Comparison of ENCODE assay signal across 8 cellular contexts in genomic region chr19:18208098-18208951, GRCh38. TPM values are rescaled to one million over a fixed set of nuclear protein-coding genes. Genes with fewer than 3 reads are reported as not detected.
DNase-seq lines count a peak whose midpoint lies in the region; ATAC-seq, FAIRE-seq and TF ChIP-seq lines count a peak whose summit lies in the region.

No MANE protein-coding gene starts in this region.

- CTCF ChIA-PET in H1 (lab: Charles Lee; ENCODE audit: partially characterized antibody) = interaction anchor here (0.8 to 11.5 kb wide), 9 partner anchors 12 to 71 kb away, joined by 3 to 305 read pairs (median 7); partner anchors contain the start of gene PIK3R2

- no peak overlapping the region for H2BK120ac ChIP-seq in H1 (replicated peaks; ENCODE audit: low read depth, low read length)

- no peak overlapping the region for H3K23ac ChIP-seq in H1 (ENCODE audit: insufficient read length)

- peak overlapping the region; percentile 79 for H3K27ac ChIP-seq in GM23248
- H3K27ac ChIP-seq in VCaP = no peak overlapping the region
- H3K27ac ChIP-seq in H1 (ENCODE audit: low read depth, low read length) = no peak overlapping the region
- peak overlapping the region; percentile 69 for H3K27ac ChIP-seq in osteoblast (ENCODE audit: low read depth, low read length)

- TF ChIP-seq EP300 in H1 (IDR thresholded peaks at IDR 0.05; ENCODE audit: borderline replicate concordance in 1 of 2, low read depth in 2 of 2, low read length in 2 of 2) = 0 out of 3 replicates have a peak, but pooled peaks of 1 of the 2 experiments have one; percentile 9

- H3K9me3 ChIP-seq in GM23248 (ENCODE audit: low read depth) (no peaks in the 10 kb centered on the region), H1 (ENCODE audit: insufficient read depth in 2 of 2, low read depth in 1 of 2, low read length in 1 of 2) (no peaks in the 10 kb centered on the region), osteoblast (ENCODE audit: low read depth, low read length) (no peaks in the 10 kb centered on the region)

- FAIRE-seq in H1 (lab: Jason Lieb, UNC) = no peak
- no peak for FAIRE-seq in frontal cortex (lab: Jason Lieb, UNC)

- no peaks in the 10 kb centered on the region for H3K9me2 ChIP-seq in GM23248 (ENCODE audit: insufficient read depth)

- peak overlapping the region; percentile 68 for H3K4me2 ChIP-seq in GM23248 (ENCODE audit: unreplicated experiment)
- H3K4me2 ChIP-seq in H1 (ENCODE audit: insufficient read depth in 1 of 2, low read depth in 2 of 2, low read length in 2 of 2) = no peak overlapping the region
- H3K4me2 ChIP-seq in osteoblast (ENCODE audit: insufficient read depth, low read length) = peak overlapping the region; percentile 65

- peak overlapping the region; percentile 29; the same call in 1 of the 2 replicates for H2BK15ac ChIP-seq in H1 (ENCODE audit: low read length)

- TF ChIP-seq CTCF in VCaP (conservative IDR thresholded peaks at IDR 0.05) (peak; percentile 72), H1 (IDR thresholded peaks at IDR 0.05; ENCODE audit: control extremely low read depth in 1 of 3, insufficient read depth in 1 of 3, low read depth in 1 of 3, low read length in 3 of 3) (peak; percentile 41 to 82 (median 71)), osteoblast (IDR thresholded peaks at IDR 0.05; ENCODE audit: extremely low read depth, low read depth, low read length) (peak; percentile 31)

- H4K8ac ChIP-seq in H1 (ENCODE audit: extremely low read depth, insufficient read depth, low read length) = no peak overlapping the region; the same call in 1 of the 2 replicates

- POLR2A ChIA-PET in H1 (lab: Charles Lee; ENCODE audit: partially characterized antibody) = interaction anchor here (0.8 to 7.3 kb wide), 7 partner anchors 12 to 72 kb away, joined by 3 to 65 read pairs (median 4); partner anchors contain the start of genes IQCN and JUND

- H3K79me1 ChIP-seq in H1 (ENCODE audit: low read depth, low read length) = peaks cover 2% of the 10 kb centered on the region; the same call in 1 of the 2 replicates

- no peak overlapping the region for H3K18ac ChIP-seq in H1 (ENCODE audit: extremely low read depth, low read length)

- in situ Hi-C loops in GM23248 (cut with MboI) = no loop called here

- no peak overlapping the region for H4K5ac ChIP-seq in H1 (ENCODE audit: insufficient read length, low read depth, low read length)

- no peak overlapping the region for H2BK20ac ChIP-seq in H1 (ENCODE audit: low read length)

- H3K4me3 ChIP-seq in GM23248 (peak overlapping the region; percentile 45), H1 (ENCODE audit: extremely low read depth in 1 of 4, insufficient read depth in 2 of 4, low read depth in 3 of 4, low read length in 4 of 4) (no peak overlapping the region), osteoblast (ENCODE audit: insufficient read depth, low read length) (peak overlapping the region; percentile 38)

- peaks cover 11% of the 10 kb centered on the region; the same call in 1 of the 2 replicates for H3F3A ChIP-seq in GM23248 (ENCODE audit: insufficient read depth)

- peak; percentile 75 to 78 for TF ChIP-seq RAD21 in H1 (IDR thresholded peaks at IDR 0.05 in 1 of 2, conservative IDR thresholded peaks at IDR 0.05 in 1 of 2; ENCODE audit: low read depth in 2 of 2, low read length in 2 of 2)

- peaks cover 8% of the 10 kb centered on the region for H3K23me2 ChIP-seq in H1 (ENCODE audit: low read depth, low read length)

- no peak for TF ChIP-seq POLR2A in H1 (IDR thresholded peaks at IDR 0.05; ENCODE audit: control extremely low read depth in 1 of 2, low read depth in 2 of 2, low read length in 2 of 2)

- no peaks in the 10 kb centered on the region for H3K79me2 ChIP-seq in GM23248 (ENCODE audit: insufficient read depth)
- no peaks in the 10 kb centered on the region for H3K79me2 ChIP-seq in H1 (ENCODE audit: control insufficient read depth in 1 of 2, insufficient read depth in 2 of 2, low read length in 2 of 2)
- H3K79me2 ChIP-seq in osteoblast (ENCODE audit: insufficient read depth, low read length) = peaks cover 4% of the 10 kb centered on the region

- H3K9ac ChIP-seq in GM23248 = peak overlapping the region; percentile 47
- no peak overlapping the region for H3K9ac ChIP-seq in H1 (replicated peaks in 1 of 4; ENCODE audit: extremely low read depth in 1 of 4, low read depth in 3 of 4, low read length in 3 of 4)

- H3K36me3 ChIP-seq in GM23248 (ENCODE audit: low read depth) (no peaks in the 10 kb centered on the region), H1 (ENCODE audit: control insufficient read depth in 2 of 4, insufficient read depth in 4 of 4, low read length in 3 of 4) (no peaks in the 10 kb centered on the region), osteoblast (ENCODE audit: insufficient read depth, low read length) (no peaks in the 10 kb centered on the region)

- WGBS in GM23248 (ENCODE audit: low coverage in 1 of 2, low lambda C conversion rate in 2 of 2, missing lambda C conversion rate in 2 of 2), 2 experiments = 5 to 9% methylated on average over 31 to 32 of the region's 32 CpGs
- WGBS in H1 (ENCODE audit: extremely low coverage in 1 of 2, insufficient coverage in 1 of 2, insufficient read length in 1 of 2, insufficient replicate concordance in 2 of 2, low coverage in 1 of 2, low lambda C conversion rate in 2 of 2, missing lambda C conversion rate in 1 of 2), 2 experiments = 68% methylated on average over 14 of the region's 32 CpGs; no CpG with 5 or more reads in 1 of the 2 experiments

- no peak overlapping the region for H3K4ac ChIP-seq in H1 (replicated peaks; ENCODE audit: insufficient read length, low read depth, low read length)

- no peak overlapping the region for H4K91ac ChIP-seq in H1 (replicated peaks; ENCODE audit: insufficient read length, low read length)

- H2BK5ac ChIP-seq in H1 (ENCODE audit: low read depth, low read length) = no peak overlapping the region

- H2BK12ac ChIP-seq in H1 (ENCODE audit: low read depth, low read length) = no peak overlapping the region

- peak overlapping the region; percentile 2; the same call in 1 of the 2 replicates for H2AFZ ChIP-seq in GM23248
- no peak overlapping the region for H2AFZ ChIP-seq in H1 (ENCODE audit: low read length)
- H2AFZ ChIP-seq in osteoblast (ENCODE audit: low read length) = peak overlapping the region; percentile 51

- peak; percentile 89 for DNase-seq in AG08396 (ENCODE audit: low spot score)
- DNase-seq in GM23248 = peak; percentile 95
- DNase-seq in H1 (ENCODE audit: low read depth in 1 of 2, low spot score in 2 of 2) = peak in 1 of 2 experiments; percentile 86
- peak; percentile 97 for DNase-seq in osteoblast (ENCODE audit: insufficient read length, low spot score, missing footprints)
- DNase-seq in frontal cortex (ENCODE audit: low spot score in 2 of 2) = no peak
- no peak for DNase-seq in GM19240 (ENCODE audit: insufficient read length, low spot score)

- H4K20me1 ChIP-seq in GM23248 (ENCODE audit: insufficient read depth) (no peaks in the 10 kb centered on the region), H1 (replicated peaks in 1 of 2; ENCODE audit: control insufficient read depth in 1 of 2, insufficient read depth in 2 of 2, low read length in 2 of 2) (peaks cover 0 to 6% of the 10 kb centered on the region in 2 experiments), osteoblast (ENCODE audit: insufficient read depth, low read length) (peaks cover 2% of the 10 kb centered on the region)

- peaks cover 17% of the 10 kb centered on the region for H3K4me1 ChIP-seq in GM23248 (ENCODE audit: insufficient read depth)
- peaks cover 0 to 6% (median 2%) of the 10 kb centered on the region in 4 experiments; a peak in 5 of 7 replicates for H3K4me1 ChIP-seq in H1 (replicated peaks in 1 of 4; ENCODE audit: control insufficient read depth in 3 of 4, insufficient read depth in 4 of 4, low read length in 3 of 4)
- peaks cover 17% of the 10 kb centered on the region for H3K4me1 ChIP-seq in osteoblast (ENCODE audit: insufficient read depth, low read length)

- ATAC-seq in GM21717 (IDR thresholded peaks at IDR 0.05; ENCODE audit: unreplicated experiment) = no peak

- H3K27me3 ChIP-seq in GM23248 (replicated peaks; ENCODE audit: insufficient read depth) (no peaks in the 10 kb centered on the region), H1 (replicated peaks in 1 of 4; ENCODE audit: control insufficient read depth in 3 of 4, extremely low read depth in 1 of 4, insufficient read depth in 3 of 4, low read length in 3 of 4) (no peaks in the 10 kb centered on the region), osteoblast (ENCODE audit: insufficient read depth, low read length) (no peaks in the 10 kb centered on the region)

- no peak overlapping the region for H3K14ac ChIP-seq in H1 (ENCODE audit: insufficient read length)

- no peak overlapping the region for H3K56ac ChIP-seq in H1 (replicated peaks; ENCODE audit: insufficient read length, low read depth, low read length)

- H2AK5ac ChIP-seq in H1 (ENCODE audit: low read depth, low read length) = no peak overlapping the region

RNA-seq across cellular contexts. Expression of gene RAB3A, which starts 4.5 kb away (rescaled TPM):
- total RNA-seq in GM23248 (2014; rRNA removed; shearing (Covaris generic)) = 1.4 and 1.8 TPM in 2 replicates
- 1.9 and 2.0 TPM in 2 replicates for polyA plus RNA-seq in GM23248 (2016; fragmentation: Nextera tagmentation; extraction: Ambion mirVana)
- total RNA-seq in H1 (2021; fragmentation: NEBNext Ultra II Directional; extraction: Animal tissue kit (Norgen Biotek cat#: 25700)) = 14.2 and 14.3 TPM in 2 replicates
- polyA plus RNA-seq in H1 (2011; rRNA removed) = 13.6 and 18.6 TPM in 2 replicates
- 7.1 TPM for polyA plus RNA-seq in H1 (2011; cell fraction: cytosol; rRNA removed)
- 26.7 TPM for polyA plus RNA-seq in H1 (2011; cell fraction: nucleus; rRNA removed)
- polyA plus RNA-seq in H1 (2012, experiment 1 of 2) = 10.0 to 16.5 TPM (median 14.3 TPM) in 4 replicates
- polyA plus RNA-seq in H1 (2012, experiment 2 of 2) = 11.5 TPM
- 12.1 TPM for polyA plus RNA-seq in H1 (2013, experiment 1 of 2)
- polyA plus RNA-seq in H1 (2013, experiment 2 of 2) = 13.1 TPM
- polyA minus RNA-seq in H1 (2011; rRNA and poly(A)+ RNA removed) = 42.9 and 47.7 TPM in 2 replicates
- 23.5 TPM for polyA minus RNA-seq in H1 (2011; cell fraction: cytosol; rRNA and poly(A)+ RNA removed)
- polyA minus RNA-seq in H1 (2011; cell fraction: nucleus; rRNA and poly(A)+ RNA removed) = 17.7 TPM
- 0.72 and 1.8 TPM in 2 replicates for total RNA-seq in osteoblast
- 42.0 TPM for total RNA-seq in frontal cortex

RNA-seq across cellular contexts. Expression of gene MPV17L2, which starts 15.3 kb away (rescaled TPM):
- 43.2 and 69.4 TPM in 2 replicates for total RNA-seq in GM23248 (2014; rRNA removed; shearing (Covaris generic))
- polyA plus RNA-seq in GM23248 (2016; fragmentation: Nextera tagmentation; extraction: Ambion mirVana) (21.0 and 22.4 TPM in 2 replicates), H1 (2011; rRNA removed) (80.1 and 82.6 TPM in 2 replicates)
- 24.2 and 28.6 TPM in 2 replicates for total RNA-seq in H1 (2021; fragmentation: NEBNext Ultra II Directional; extraction: Animal tissue kit (Norgen Biotek cat#: 25700))
- 52.7 TPM for polyA plus RNA-seq in H1 (2011; cell fraction: cytosol; rRNA removed)
- polyA plus RNA-seq in H1 (2011; cell fraction: nucleus; rRNA removed) = 45.3 TPM
- polyA plus RNA-seq in H1 (2012, experiment 1 of 2) = 29.4 to 37.4 TPM (median 36.6 TPM) in 4 replicates
- polyA plus RNA-seq in H1 (2012, experiment 2 of 2) = 48.3 TPM
- 41.2 TPM for polyA plus RNA-seq in H1 (2013, experiment 1 of 2)
- polyA plus RNA-seq in H1 (2013, experiment 2 of 2) = 42.3 TPM
- polyA minus RNA-seq in H1 (2011; rRNA and poly(A)+ RNA removed) = 31.0 and 44.7 TPM in 2 replicates
- polyA minus RNA-seq in H1 (2011; cell fraction: cytosol; rRNA and poly(A)+ RNA removed) = 16.7 TPM
- polyA minus RNA-seq in H1 (2011; cell fraction: nucleus; rRNA and poly(A)+ RNA removed) = 12.7 TPM
- total RNA-seq in osteoblast (8.3 and 9.4 TPM in 2 replicates), frontal cortex (4.5 TPM)

RNA-seq across cellular contexts. Expression of gene PDE4C, which starts 17.9 kb away (rescaled TPM):
- total RNA-seq in GM23248 (2014; rRNA removed; shearing (Covaris generic)) = under 0.01 and 0.22 TPM in 2 replicates
- polyA plus RNA-seq in GM23248 (2016; fragmentation: Nextera tagmentation; extraction: Ambion mirVana) (0.40 and 1.0 TPM in 2 replicates), H1 (2011; rRNA removed) (3.1 and 3.7 TPM in 2 replicates)
- total RNA-seq in H1 (2021; fragmentation: NEBNext Ultra II Directional; extraction: Animal tissue kit (Norgen Biotek cat#: 25700)) = 2.3 and 2.7 TPM in 2 replicates
- 4.7 TPM for polyA plus RNA-seq in H1 (2011; cell fraction: cytosol; rRNA removed)
- polyA plus RNA-seq in H1 (2011; cell fraction: nucleus; rRNA removed) = 10.8 TPM
- polyA plus RNA-seq in H1 (2012, experiment 1 of 2) = 1.8 to 3.1 TPM (median 2.3 TPM) in 4 replicates
- 1.1 TPM for polyA plus RNA-seq in H1 (2012, experiment 2 of 2)
- polyA plus RNA-seq in H1 (2013, experiment 1 of 2) = 0.71 TPM
- polyA plus RNA-seq in H1 (2013, experiment 2 of 2) = 0.85 TPM
- polyA minus RNA-seq in H1 (2011; rRNA and poly(A)+ RNA removed) = 2.6 and 5.2 TPM in 2 replicates
- 3.2 TPM for polyA minus RNA-seq in H1 (2011; cell fraction: cytosol; rRNA and poly(A)+ RNA removed)
- 8.1 TPM for polyA minus RNA-seq in H1 (2011; cell fraction: nucleus; rRNA and poly(A)+ RNA removed)
- total RNA-seq in osteoblast (under 0.01 TPM in 1 of 2 replicates, not detected in the other), frontal cortex (1.2 TPM)

RNA-seq across cellular contexts. Expression of gene IFI30, which starts 34.7 kb away (rescaled TPM):
- total RNA-seq in GM23248 (2014; rRNA removed; shearing (Covaris generic)) = 0.86 and 15.9 TPM in 2 replicates
- polyA plus RNA-seq in GM23248 (2016; fragmentation: Nextera tagmentation; extraction: Ambion mirVana) = 10.3 and 14.3 TPM in 2 replicates
- total RNA-seq in H1 (2021; fragmentation: NEBNext Ultra II Directional; extraction: Animal tissue kit (Norgen Biotek cat#: 25700)) = 25.9 and 28.9 TPM in 2 replicates
- 59.5 and 62.4 TPM in 2 replicates for polyA plus RNA-seq in H1 (2011; rRNA removed)
- polyA plus RNA-seq in H1 (2011; cell fraction: cytosol; rRNA removed) = 58.0 TPM
- 51.4 TPM for polyA plus RNA-seq in H1 (2011; cell fraction: nucleus; rRNA removed)
- 25.3 to 49.4 TPM (median 43.4 TPM) in 4 replicates for polyA plus RNA-seq in H1 (2012, experiment 1 of 2)
- 54.5 TPM for polyA plus RNA-seq in H1 (2012, experiment 2 of 2)
- polyA plus RNA-seq in H1 (2013, experiment 1 of 2) = 60.7 TPM
- polyA plus RNA-seq in H1 (2013, experiment 2 of 2) = 66.1 TPM
- polyA minus RNA-seq in H1 (2011; rRNA and poly(A)+ RNA removed) = 39.9 and 40.8 TPM in 2 replicates
- polyA minus RNA-seq in H1 (2011; cell fraction: cytosol; rRNA and poly(A)+ RNA removed) = 26.3 TPM
- polyA minus RNA-seq in H1 (2011; cell fraction: nucleus; rRNA and poly(A)+ RNA removed) = 15.6 TPM
- 110 and 126 TPM in 2 replicates for total RNA-seq in osteoblast
- total RNA-seq in frontal cortex = 0.41 TPM

RNA-seq across cellular contexts. Expression of gene PIK3R2, which starts 55.4 kb away (rescaled TPM):
- total RNA-seq in GM23248 (2014; rRNA removed; shearing (Covaris generic)) = 29.2 and 48.9 TPM in 2 replicates
- polyA plus RNA-seq in GM23248 (2016; fragmentation: Nextera tagmentation; extraction: Ambion mirVana) (1.5 and 1.6 TPM in 2 replicates), H1 (2011; rRNA removed) (21.7 and 31.4 TPM in 2 replicates)
- 53.8 and 57.1 TPM in 2 replicates for total RNA-seq in H1 (2021; fragmentation: NEBNext Ultra II Directional; extraction: Animal tissue kit (Norgen Biotek cat#: 25700))
- 20.2 TPM for polyA plus RNA-seq in H1 (2011; cell fraction: cytosol; rRNA removed)
- 29.8 TPM for polyA plus RNA-seq in H1 (2011; cell fraction: nucleus; rRNA removed)
- polyA plus RNA-seq in H1 (2012, experiment 1 of 2) = 24.6 to 46.9 TPM (median 34.0 TPM) in 4 replicates
- polyA plus RNA-seq in H1 (2012, experiment 2 of 2) = 33.2 TPM
- 45.8 TPM for polyA plus RNA-seq in H1 (2013, experiment 1 of 2)
- polyA plus RNA-seq in H1 (2013, experiment 2 of 2) = 45.9 TPM
- 15.2 and 18.5 TPM in 2 replicates for polyA minus RNA-seq in H1 (2011; rRNA and poly(A)+ RNA removed)
- 37.8 TPM for polyA minus RNA-seq in H1 (2011; cell fraction: cytosol; rRNA and poly(A)+ RNA removed)
- 21.7 TPM for polyA minus RNA-seq in H1 (2011; cell fraction: nucleus; rRNA and poly(A)+ RNA removed)
- total RNA-seq in osteoblast (25.7 and 28.0 TPM in 2 replicates), frontal cortex (24.9 TPM)

Comparison
In these comparisons a context has a peak if more than half of its experiments do, and no peak if none do; other contexts are left out.
1. DNase-seq: peak in AG08396 (single experiment), GM23248 (single experiment) and osteoblast (single experiment); none in frontal cortex (0 of 2) and GM19240 (single experiment).
2. H3K27ac ChIP-seq: peak in GM23248 (single experiment) and osteoblast (single experiment); none in VCaP (single experiment) and H1 (single experiment).
3. H3K4me2 ChIP-seq: peak in GM23248 (single experiment) and osteoblast (single experiment); none in H1 (0 of 2).
4. H3K4me3 ChIP-seq: peak in GM23248 (single experiment) and osteoblast (single experiment); none in H1 (0 of 4).
5. Peak in every context shown above with its lines, with median percentiles within 50 percentile points of each other: CTCF ChIP-seq.